22 cellular contexts compared by ENCODE assay signal in the genomic region with DNA sequence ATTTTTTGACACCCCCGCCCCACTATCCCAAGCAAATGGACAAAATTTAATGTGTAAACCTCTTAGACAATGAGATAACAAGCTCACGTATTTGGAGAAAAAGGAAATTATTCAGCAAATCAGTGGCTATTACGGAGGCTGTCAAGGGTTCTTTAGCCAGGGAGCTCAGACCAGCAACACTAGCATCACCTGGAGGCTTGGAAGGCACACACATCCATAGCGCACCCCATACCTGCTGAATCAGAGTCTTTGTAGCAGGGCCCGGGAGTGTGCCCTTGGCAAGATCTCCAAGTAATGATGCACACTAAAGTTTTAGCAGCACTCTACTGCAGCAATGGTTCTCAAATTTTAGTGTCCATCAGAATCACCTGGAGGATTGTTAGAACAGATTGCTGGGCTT.
DNase-seq lines count a peak whose midpoint lies in the region; ATAC-seq, FAIRE-seq and TF ChIP-seq lines count a peak whose summit lies in the region.
"Had no signal": no experiment of that assay in that cellular context is flagged by ENCODE, and none has a peak within 500 bp of the region (broad histone marks: within the 10 kb centered on the region; RNA-seq: fewer than 3 reads in every experiment).

No MANE protein-coding gene starts in this region.

- no peak overlapping the region for H3K4me2 ChIP-seq in HepG2 (ENCODE audit: low read depth, low read length)
- no peak overlapping the region for H3K4me2 ChIP-seq in mesendoderm (ENCODE audit: low read length)
- H3K4me2 ChIP-seq: BLaER1 had no signal

- no peak overlapping the region for H3K4me3 ChIP-seq in HepG2 (replicated peaks in 1 of 3; ENCODE audit: insufficient read depth in 1 of 3, low read depth in 2 of 3, low read length in 3 of 3)
- no peak overlapping the region for H3K4me3 ChIP-seq in right lobe of liver
- no peak overlapping the region for H3K4me3 ChIP-seq in endodermal cell (ENCODE audit: low read length)
- no peak overlapping the region for H3K4me3 ChIP-seq in mesendoderm (ENCODE audit: low read length)
- H3K4me3 ChIP-seq: BLaER1 had no signal

- no peak overlapping the region for H3K56ac ChIP-seq in mesendoderm (ENCODE audit: low read length)

- POLR2A ChIA-PET in HepG2 (lab: Yijun Ruan, JAX), result no interaction called here

- H3K27ac Mint-ChIP-seq in endodermal cell, result no peak overlapping the region
- H3K27ac Mint-ChIP-seq: B cell; CD14-positive monocyte; CD4-positive, alpha-beta T cell; HFFc6 had no signal

- no peak for TF ChIP-seq RAD21 in HepG2 (CRISPR knock-in tag; IDR thresholded peaks at IDR 0.05)

- ATAC-seq in HepG2 (peak; percentile 36; the same call in 1 of the 3 replicates), right lobe of liver (no peak)

- H3K9ac ChIP-seq in HepG2 (ENCODE audit: insufficient read depth, low read depth, low read length) (no peak overlapping the region), endodermal cell (ENCODE audit: extremely low read depth, low read length, poor library complexity, severe bottlenecking) (no peak overlapping the region), mesendoderm (ENCODE audit: low read length) (no peak overlapping the region)
- H3K9ac ChIP-seq: BLaER1 had no signal

- WGBS in HepG2 (ENCODE audit: low lambda C conversion rate), result 13% methylated on average over 5 of the region's 5 CpGs
- WGBS in right lobe of liver (ENCODE audit: insufficient coverage, low coverage, low lambda C conversion rate, missing lambda C conversion rate), result 74% methylated on average over 3 of the region's 5 CpGs
- WGBS in endodermal cell (ENCODE audit: insufficient coverage in 1 of 2, insufficient read length in 1 of 2), 2 experiments, result 90 to 94% methylated on average over 4 to 5 of the region's 5 CpGs
- WGBS in mesendoderm (ENCODE audit: extremely low coverage, insufficient coverage, low lambda C conversion rate), result no CpG with 5 or more reads among the region's 5 CpGs

- H3K9me3 ChIP-seq in HepG2 (ENCODE audit: low read length) (peaks cover 16% of the 10 kb centered on the region), right lobe of liver (no peaks in the 10 kb centered on the region), endodermal cell (ENCODE audit: control insufficient read depth, low read length) (peaks cover 17% of the 10 kb centered on the region)

- H3K79me2 ChIP-seq in HepG2 (ENCODE audit: insufficient read depth, low read length), result no peaks in the 10 kb centered on the region
- no peaks in the 10 kb centered on the region for H3K79me2 ChIP-seq in mesendoderm (ENCODE audit: control insufficient read depth, insufficient read depth, low read length)

- no peak for DNase-seq in HepG2 (ENCODE audit: low spot score)
- no peak for DNase-seq in right lobe of liver
- no peak for DNase-seq in endodermal cell
- DNase-seq in mesendoderm, result no peak
- DNase-seq in T-helper 9 cell, result no peak
- no peak for DNase-seq in HCEC 1CT
- DNase-seq: Calu3; CD4-positive, alpha-beta T cell; COR-L47; DMS53; DMS79 treated with DMSO at 0.1 percent for 48 hours; GF-D8; GOT3; H7; HFFc6 had no signal

- in situ Hi-C loops in HepG2 (cut with HindIII; ENCODE audit: extremely low pct_ligation_motif_present, low pct_unique_long_range_greater_than_20kb), result no loop called here

- H3K18ac ChIP-seq in mesendoderm (ENCODE audit: low read length), result peak overlapping the region; percentile 84

- H3K27me3 Mint-ChIP-seq in endodermal cell (ENCODE audit: insufficient read depth), result no peaks in the 10 kb centered on the region
- H3K27me3 Mint-ChIP-seq: B cell; CD4-positive, alpha-beta T cell had no signal

- H4K5ac ChIP-seq in mesendoderm (ENCODE audit: low read length), result no peak overlapping the region

- H3K79me1 ChIP-seq in mesendoderm (ENCODE audit: low read length), result no peaks in the 10 kb centered on the region

- no peaks in the 10 kb centered on the region for H3K4me1 ChIP-seq in HepG2 (ENCODE audit: insufficient read depth, low read length)
- H3K4me1 ChIP-seq in right lobe of liver, result no peaks in the 10 kb centered on the region
- H3K4me1 ChIP-seq in endodermal cell (ENCODE audit: control insufficient read depth, insufficient read depth, low read length), result peaks cover 5% of the 10 kb centered on the region
- no peaks in the 10 kb centered on the region for H3K4me1 ChIP-seq in mesendoderm (ENCODE audit: control insufficient read depth, low read depth, low read length)

- peaks cover 16% of the 10 kb centered on the region for H3K9me3 Mint-ChIP-seq in endodermal cell
- H3K9me3 Mint-ChIP-seq: HFFc6 had no signal

- BruUV-seq in HepG2 (replicated peaks; lab: Mats Ljungman, UMichigan), result no TSS peak

- intact Hi-C loops in HepG2 (cut with micrococcal nuclease; ENCODE audit: unreplicated experiment), result no loop called here
- intact Hi-C loops in right lobe of liver (cut with DNase I), result no loop called here

- no peak overlapping the region for H3K27ac ChIP-seq in HepG2 (ENCODE audit: extremely low read length, insufficient read depth, low read length)
- no peak overlapping the region for H3K27ac ChIP-seq in right lobe of liver
- no peak overlapping the region for H3K27ac ChIP-seq in endodermal cell (ENCODE audit: low read depth, low read length)
- no peak overlapping the region for H3K27ac ChIP-seq in mesendoderm (ENCODE audit: low read depth, low read length)
- H3K27ac ChIP-seq: 22Rv1, BLaER1 had no signal

- H3K4me1 Mint-ChIP-seq in endodermal cell, result peaks cover 34% of the 10 kb centered on the region
- H3K4me1 Mint-ChIP-seq: B cell, CD14-positive monocyte had no signal

- peak overlapping the region; percentile 44 for H2BK5ac ChIP-seq in mesendoderm (ENCODE audit: low read length)

- no peak overlapping the region for H2AFZ ChIP-seq in HepG2 (ENCODE audit: low read length)

- H2AK5ac ChIP-seq in mesendoderm (ENCODE audit: low read length), result no peak overlapping the region

- TF ChIP-seq POLR2A in HepG2 (IDR thresholded peaks at IDR 0.05; ENCODE audit: insufficient read depth in 1 of 2, low read depth in 2 of 2, low read length in 2 of 2) (no peak), right lobe of liver (IDR thresholded peaks at IDR 0.05) (no peak)

- no peaks in the 10 kb centered on the region for H3K36me3 ChIP-seq in HepG2 (replicated peaks in 1 of 2; ENCODE audit: control insufficient read depth in 1 of 2, insufficient read depth in 2 of 2, low read length in 2 of 2)
- H3K36me3 ChIP-seq in right lobe of liver, result no peaks in the 10 kb centered on the region
- H3K36me3 ChIP-seq in endodermal cell (ENCODE audit: control insufficient read depth, insufficient read depth, low read length), result no peaks in the 10 kb centered on the region
- no peaks in the 10 kb centered on the region for H3K36me3 ChIP-seq in mesendoderm (ENCODE audit: control insufficient read depth, insufficient read depth, low read length)
- H3K36me3 ChIP-seq: BLaER1 had no signal

- no peak overlapping the region for H4K8ac ChIP-seq in mesendoderm (ENCODE audit: low read depth, low read length)

- CTCF ChIA-PET in HepG2 (lab: Yijun Ruan, JAX; ENCODE audit: low intra/inter-chr PET ratio, low total read pairs), result no interaction called here

- H3K36me3 Mint-ChIP-seq in endodermal cell (ENCODE audit: low read depth), result no peaks in the 10 kb centered on the region
- H3K36me3 Mint-ChIP-seq: CD14-positive monocyte had no signal

- H2BK15ac ChIP-seq in mesendoderm (replicated peaks; ENCODE audit: low read depth), result no peak overlapping the region

- no peak overlapping the region for H3K4me3 Mint-ChIP-seq in endodermal cell
- H3K4me3 Mint-ChIP-seq: B cell; CD14-positive monocyte; CD4-positive, alpha-beta T cell; HFFc6 had no signal

- no peak overlapping the region for H2BK120ac ChIP-seq in mesendoderm (ENCODE audit: low read depth, low read length)

- H3K4ac ChIP-seq in mesendoderm (ENCODE audit: low read depth, low read length), result peak overlapping the region; percentile 91

- FAIRE-seq in HepG2 (lab: Jason Lieb, UNC), result no peak
- FAIRE-seq: A204.1, GM12891, GM18507 had no signal

- no peak overlapping the region for H3K23ac ChIP-seq in mesendoderm (ENCODE audit: low read length)

- no peaks in the 10 kb centered on the region for H4K20me1 ChIP-seq in HepG2 (ENCODE audit: insufficient read depth, low read length)
- H4K20me1 ChIP-seq: BLaER1 had no signal

- H3K27me3 ChIP-seq in HepG2 (ENCODE audit: control insufficient read depth in 1 of 2, insufficient read depth in 2 of 2, low read length in 2 of 2) (no peaks in the 10 kb centered on the region), right lobe of liver (no peaks in the 10 kb centered on the region), endodermal cell (ENCODE audit: control insufficient read depth, insufficient read depth, low read length, poor library complexity, severe bottlenecking) (no peaks in the 10 kb centered on the region), mesendoderm (ENCODE audit: insufficient read depth, low read length, poor library complexity) (no peaks in the 10 kb centered on the region)
- H3K27me3 ChIP-seq: BLaER1 had no signal

- no peak for TF ChIP-seq EP300 in HepG2 (IDR thresholded peaks at IDR 0.05; ENCODE audit: low read depth in 2 of 2, low read length in 2 of 2)
- no peak for TF ChIP-seq EP300 in HepG2 (CRISPR knock-in tag; IDR thresholded peaks at IDR 0.05; ENCODE audit: borderline replicate concordance)

- TF ChIP-seq CTCF in HepG2 (CRISPR knock-in tag; IDR thresholded peaks at IDR 0.05) (no peak), right lobe of liver (IDR thresholded peaks at IDR 0.05) (no peak), endodermal cell (conservative IDR thresholded peaks at IDR 0.05) (peak; percentile 57)

TF ChIP-seq in HepG2, 621 proteins besides CTCF, POLR2A, EP300 and RAD21:
- no peak for TF ChIP-seq SP4 (CRISPR knock-in tag; IDR thresholded peaks at IDR 0.05)
- TF ChIP-seq SNAPC2 (CRISPR knock-in tag; IDR thresholded peaks at IDR 0.05), result no peak
TF ChIP-seq in HepG2: peak in this region for 0.
